Comparison of ENCODE assay signal across 24 cellular contexts in genomic region chr10:56583316-56583715, GRCh38.
"Had no signal": no experiment of that assay in that cellular context is flagged by ENCODE, and none has a peak within 500 bp of the region (broad histone marks: within the 10 kb centered on the region; RNA-seq: fewer than 3 reads in every experiment).

No MANE protein-coding gene starts in this region.

- H3K27ac ChIP-seq: brain microvascular endothelial cell, SJCRH30, WERI-Rb-1 had no signal

- DNase-seq: activated CD4-positive, alpha-beta T cell treated with anti-CD3 and anti-CD28 coated beads for 36 hours; activated CD4-positive, alpha-beta T cell treated with anti-CD3 and anti-CD28 coated beads, Interleukin-2, amount 50 U/mL, for 1 hour; activated CD8-positive, alpha-beta memory T cell treated with anti-CD3 and anti-CD28 coated beads, Interleukin-2, amount 50 U/mL, for 4 hours; activated CD8-positive, alpha-beta T cell treated with anti-CD3 and anti-CD28 coated beads for 36 hours; activated gamma-delta T cell treated with Interleukin-2 at 50 U/mL for 16 hours; activated naive CD4-positive, alpha-beta T cell treated with anti-CD3 and anti-CD28 coated beads, Interleukin-2, amount 10 ng/mL, durations not matched to agents 7 days and 5 days; activated naive CD8-positive, alpha-beta T cell treated with anti-CD3 and anti-CD28 coated beads for 36 hours; activated T-cell treated with anti-CD3 and anti-CD28 coated beads, Interleukin-2, amount 50 U/mL, for 72 hours; brain microvascular endothelial cell; caudate nucleus; KG1; NCI-H1092; NCI-H1417 treated with DMSO at 0.1 percent for 48 hours; NCI-H1694; NCI-H2029 treated with DMSO at 0.1 percent for 48 hours; NCI-H226; NCI-H748 treated with DMSO at 0.1 percent for 48 hours; RPMI8226; SJCRH30; SK-N-SH; T-helper 1 cell; WERI-Rb-1 had no signal

- ATAC-seq: activated CD4-positive, alpha-beta T cell treated with anti-CD3 and anti-CD28 coated beads for 36 hours; activated CD8-positive, alpha-beta T cell treated with anti-CD3 and anti-CD28 coated beads for 36 hours; activated T-cell treated with anti-CD3 and anti-CD28 coated beads, Interleukin-2, amount 50 U/mL, for 72 hours; Panc1; Right ventricle myocardium inferior had no signal

- H3K27me3 ChIP-seq: brain microvascular endothelial cell, SJCRH30 had no signal

- H3K4me1 ChIP-seq: SJCRH30 had no signal
